In genomic region chr11:113314389-113315301, GRCh38 we compare ENCODE assay signal across 1 cellular context.
TF ChIP-seq lines count a peak whose summit lies in the region.

A gene with protein sequence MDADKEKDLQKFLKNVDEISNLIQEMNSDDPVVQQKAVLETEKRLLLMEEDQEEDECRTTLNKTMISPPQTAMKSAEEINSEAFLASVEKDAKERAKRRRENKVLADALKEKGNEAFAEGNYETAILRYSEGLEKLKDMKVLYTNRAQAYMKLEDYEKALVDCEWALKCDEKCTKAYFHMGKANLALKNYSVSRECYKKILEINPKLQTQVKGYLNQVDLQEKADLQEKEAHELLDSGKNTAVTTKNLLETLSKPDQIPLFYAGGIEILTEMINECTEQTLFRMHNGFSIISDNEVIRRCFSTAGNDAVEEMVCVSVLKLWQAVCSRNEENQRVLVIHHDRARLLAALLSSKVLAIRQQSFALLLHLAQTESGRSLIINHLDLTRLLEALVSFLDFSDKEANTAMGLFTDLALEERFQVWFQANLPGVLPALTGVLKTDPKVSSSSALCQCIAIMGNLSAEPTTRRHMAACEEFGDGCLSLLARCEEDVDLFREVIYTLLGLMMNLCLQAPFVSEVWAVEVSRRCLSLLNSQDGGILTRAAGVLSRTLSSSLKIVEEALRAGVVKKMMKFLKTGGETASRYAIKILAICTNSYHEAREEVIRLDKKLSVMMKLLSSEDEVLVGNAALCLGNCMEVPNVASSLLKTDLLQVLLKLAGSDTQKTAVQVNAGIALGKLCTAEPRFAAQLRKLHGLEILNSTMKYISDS (plus strand): TSS chr11:113314583. CDS start chr11:113316258, 1,675 bp downstream.

TF ChIP-seq in HepG2, 621 proteins besides CTCF, POLR2A, EP300 and RAD21 (continued from another document and continues in another):
- TF ChIP-seq KAT7 (CRISPR knock-in tag; IDR thresholded peaks at IDR 0.05; ENCODE audit: borderline replicate concordance) (peak; percentile 84; the same call in 1 of the 2 replicates), KMT2B (CRISPR knock-in tag; IDR thresholded peaks at IDR 0.05) (no peak; the same call in 1 of the 2 replicates), ZNF841 (CRISPR knock-in tag; IDR thresholded peaks at IDR 0.05; ENCODE audit: borderline replicate concordance) (no peak), ZNF552 (CRISPR knock-in tag; IDR thresholded peaks at IDR 0.05; ENCODE audit: borderline replicate concordance) (no peak), FOXJ3 (CRISPR knock-in tag; IDR thresholded peaks at IDR 0.05; ENCODE audit: borderline replicate concordance) (no peak), ZZZ3 (CRISPR knock-in tag; IDR thresholded peaks at IDR 0.05; ENCODE audit: borderline replicate concordance) (peak; percentile 44; the same call in 1 of the 2 replicates), POLR2AphosphoS2 (IDR thresholded peaks at IDR 0.05; ENCODE audit: low read depth, low read length) (no peak), NFRKB (IDR thresholded peaks at IDR 0.05) (no peak), ZBTB34 (CRISPR knock-in tag; IDR thresholded peaks at IDR 0.05) (peak; percentile 64; the same call in 1 of the 2 replicates), KMT2A (CRISPR knock-in tag; IDR thresholded peaks at IDR 0.05) (peak; percentile 89; the same call in 1 of the 2 replicates), ZBED4 (CRISPR knock-in tag; IDR thresholded peaks at IDR 0.05; ENCODE audit: borderline replicate concordance) (0 out of 2 replicates have a peak, but pooled peaks have one; percentile 63), ZNF639 (CRISPR knock-in tag; conservative IDR thresholded peaks at IDR 0.05) (no peak; the same call in 1 of the 2 replicates), ATRX (CRISPR knock-in tag; IDR thresholded peaks at IDR 0.05; ENCODE audit: borderline replicate concordance) (no peak), ZNF792 (CRISPR knock-in tag; IDR thresholded peaks at IDR 0.05) (0 out of 2 replicates have a peak, but pooled peaks have one; percentile 40), GATAD1 (CRISPR knock-in tag; IDR thresholded peaks at IDR 0.05) (peak; percentile 63; the same call in 1 of the 2 replicates), ATAD3A (CRISPR knock-in tag; IDR thresholded peaks at IDR 0.05) (no peak), ZGPAT (CRISPR knock-in tag; IDR thresholded peaks at IDR 0.05) (peak; percentile 72), ZNF225 (CRISPR knock-in tag; IDR thresholded peaks at IDR 0.05) (peak; percentile 79; the same call in 1 of the 2 replicates), SMC3 (IDR thresholded peaks at IDR 0.05; ENCODE audit: low read length) (no peak), SNAI1 (CRISPR knock-in tag; IDR thresholded peaks at IDR 0.05; ENCODE audit: borderline replicate concordance) (no peak), ZNF737 (CRISPR knock-in tag; IDR thresholded peaks at IDR 0.05; ENCODE audit: borderline replicate concordance) (no peak), MTA3 (CRISPR knock-in tag; IDR thresholded peaks at IDR 0.05) (no peak), ZFP37 (CRISPR knock-in tag; IDR thresholded peaks at IDR 0.05; ENCODE audit: borderline replicate concordance) (no peak), PCBP2 (optimal IDR thresholded peaks at IDR 0.05; ENCODE audit: low read depth, low read length, poor library complexity, severe bottlenecking) (no peak), MXD4 (CRISPR knock-in tag; IDR thresholded peaks at IDR 0.05) (peak; percentile 61; the same call in 1 of the 2 replicates), TOE1 (CRISPR knock-in tag; IDR thresholded peaks at IDR 0.05) (no peak), DBP (CRISPR knock-in tag; IDR thresholded peaks at IDR 0.05; ENCODE audit: not compliant biosample characterization) (no peak), ZNF333 (CRISPR knock-in tag; IDR thresholded peaks at IDR 0.05; ENCODE audit: borderline replicate concordance) (no peak; the same call in 1 of the 2 replicates), STAT5B (CRISPR knock-in tag; IDR thresholded peaks at IDR 0.05) (no peak), ZBTB20 (CRISPR knock-in tag; IDR thresholded peaks at IDR 0.05; ENCODE audit: borderline replicate concordance, low read depth) (no peak), ZNF274 (CRISPR knock-in tag; IDR thresholded peaks at IDR 0.05) (no peak), SP2 (CRISPR knock-in tag; IDR thresholded peaks at IDR 0.05) (peak; percentile 60), ZKSCAN1 (IDR thresholded peaks at IDR 0.05; ENCODE audit: low read length) (no peak), ATM (IDR thresholded peaks at IDR 0.05; ENCODE audit: borderline replicate concordance) (no peak), SP140L (CRISPR knock-in tag; IDR thresholded peaks at IDR 0.05; ENCODE audit: borderline replicate concordance) (no peak), ZNF557 (CRISPR knock-in tag; IDR thresholded peaks at IDR 0.05) (no peak), HOXA7 (CRISPR knock-in tag; IDR thresholded peaks at IDR 0.05) (no peak), ZIK1 (CRISPR knock-in tag; IDR thresholded peaks at IDR 0.05; ENCODE audit: borderline replicate concordance, low read depth) (no peak), TP53 (CRISPR knock-in tag; conservative IDR thresholded peaks at IDR 0.05) (no peak), YEATS2 (CRISPR knock-in tag; IDR thresholded peaks at IDR 0.05; ENCODE audit: borderline replicate concordance) (no peak)
- TF ChIP-seq, protein P1, sequence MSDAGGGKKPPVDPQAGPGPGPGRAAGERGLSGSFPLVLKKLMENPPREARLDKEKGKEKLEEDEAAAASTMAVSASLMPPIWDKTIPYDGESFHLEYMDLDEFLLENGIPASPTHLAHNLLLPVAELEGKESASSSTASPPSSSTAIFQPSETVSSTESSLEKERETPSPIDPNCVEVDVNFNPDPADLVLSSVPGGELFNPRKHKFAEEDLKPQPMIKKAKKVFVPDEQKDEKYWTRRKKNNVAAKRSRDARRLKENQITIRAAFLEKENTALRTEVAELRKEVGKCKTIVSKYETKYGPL (CRISPR knock-in tag; IDR thresholded peaks at IDR 0.05): no peak
- TF ChIP-seq, protein P2, sequence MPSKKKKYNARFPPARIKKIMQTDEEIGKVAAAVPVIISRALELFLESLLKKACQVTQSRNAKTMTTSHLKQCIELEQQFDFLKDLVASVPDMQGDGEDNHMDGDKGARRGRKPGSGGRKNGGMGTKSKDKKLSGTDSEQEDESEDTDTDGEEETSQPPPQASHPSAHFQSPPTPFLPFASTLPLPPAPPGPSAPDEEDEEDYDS (CRISPR knock-in tag; IDR thresholded peaks at IDR 0.05): peak; percentile 69
- TF ChIP-seq, protein P3, sequence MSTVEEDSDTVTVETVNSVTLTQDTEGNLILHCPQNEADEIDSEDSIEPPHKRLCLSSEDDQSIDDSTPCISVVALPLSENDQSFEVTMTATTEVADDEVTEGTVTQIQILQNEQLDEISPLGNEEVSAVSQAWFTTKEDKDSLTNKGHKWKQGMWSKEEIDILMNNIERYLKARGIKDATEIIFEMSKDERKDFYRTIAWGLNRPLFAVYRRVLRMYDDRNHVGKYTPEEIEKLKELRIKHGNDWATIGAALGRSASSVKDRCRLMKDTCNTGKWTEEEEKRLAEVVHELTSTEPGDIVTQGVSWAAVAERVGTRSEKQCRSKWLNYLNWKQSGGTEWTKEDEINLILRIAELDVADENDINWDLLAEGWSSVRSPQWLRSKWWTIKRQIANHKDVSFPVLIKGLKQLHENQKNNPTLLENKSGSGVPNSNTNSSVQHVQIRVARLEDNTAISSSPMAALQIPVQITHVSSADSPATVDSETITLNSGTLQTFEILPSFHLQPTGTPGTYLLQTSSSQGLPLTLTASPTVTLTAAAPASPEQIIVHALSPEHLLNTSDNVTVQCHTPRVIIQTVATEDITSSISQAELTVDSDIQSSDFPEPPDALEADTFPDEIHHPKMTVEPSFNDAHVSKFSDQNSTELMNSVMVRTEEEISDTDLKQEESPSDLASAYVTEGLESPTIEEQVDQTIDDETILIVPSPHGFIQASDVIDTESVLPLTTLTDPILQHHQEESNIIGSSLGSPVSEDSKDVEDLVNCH (CRISPR knock-in tag; IDR thresholded peaks at IDR 0.05): no peak
- TF ChIP-seq, protein P4, sequence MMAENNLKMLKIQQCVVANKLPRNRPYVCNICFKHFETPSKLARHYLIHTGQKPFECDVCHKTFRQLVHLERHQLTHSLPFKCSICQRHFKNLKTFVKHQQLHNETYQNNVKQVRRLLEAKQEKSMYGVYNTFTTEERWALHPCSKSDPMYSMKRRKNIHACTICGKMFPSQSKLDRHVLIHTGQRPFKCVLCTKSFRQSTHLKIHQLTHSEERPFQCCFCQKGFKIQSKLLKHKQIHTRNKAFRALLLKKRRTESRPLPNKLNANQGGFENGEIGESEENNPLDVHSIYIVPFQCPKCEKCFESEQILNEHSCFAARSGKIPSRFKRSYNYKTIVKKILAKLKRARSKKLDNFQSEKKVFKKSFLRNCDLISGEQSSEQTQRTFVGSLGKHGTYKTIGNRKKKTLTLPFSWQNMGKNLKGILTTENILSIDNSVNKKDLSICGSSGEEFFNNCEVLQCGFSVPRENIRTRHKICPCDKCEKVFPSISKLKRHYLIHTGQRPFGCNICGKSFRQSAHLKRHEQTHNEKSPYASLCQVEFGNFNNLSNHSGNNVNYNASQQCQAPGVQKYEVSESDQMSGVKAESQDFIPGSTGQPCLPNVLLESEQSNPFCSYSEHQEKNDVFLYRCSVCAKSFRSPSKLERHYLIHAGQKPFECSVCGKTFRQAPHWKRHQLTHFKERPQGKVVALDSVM (CRISPR knock-in tag; IDR thresholded peaks at IDR 0.05): no peak
